ENCODE assay signal across 13 cellular contexts in genomic region chr19:11264452-11265176, GRCh38. TPM values are rescaled to one million over a fixed set of nuclear protein-coding genes. Genes with fewer than 3 reads are reported as not detected.
DNase-seq lines count a peak whose midpoint lies in the region; ATAC-seq, FAIRE-seq and TF ChIP-seq lines count a peak whose summit lies in the region.
"Had no signal": no experiment of that assay in that cellular context is flagged by ENCODE, and none has a peak within 500 bp of the region (broad histone marks: within the 10 kb centered on the region; RNA-seq: fewer than 3 reads in every experiment).

No MANE protein-coding gene starts in this region.

- H3K4me2 ChIP-seq in H1 (ENCODE audit: insufficient read depth in 1 of 2, low read depth in 2 of 2, low read length in 2 of 2): no peak overlapping the region

- intact Hi-C loops in lower lobe of right lung (cut with DNase I) (no loop called here), upper lobe of right lung (cut with DNase I) (no loop called here)

- H4K8ac ChIP-seq in H1 (ENCODE audit: extremely low read depth, insufficient read depth, low read length): 0 out of 2 replicates have a peak overlapping the region, but pooled peaks have one; percentile 74

- H3K9ac ChIP-seq in H1 (replicated peaks in 1 of 4; ENCODE audit: extremely low read depth in 1 of 4, low read depth in 3 of 4, low read length in 3 of 4): no peak overlapping the region; a peak in 1 of 7 replicates

- peak overlapping the region; percentile 11; the same call in 1 of the 2 replicates for H2BK12ac ChIP-seq in H1 (ENCODE audit: low read depth, low read length)

- POLR2A ChIA-PET in H1 (lab: Charles Lee; ENCODE audit: partially characterized antibody): no interaction called here

- no peak overlapping the region for H4K5ac ChIP-seq in H1 (ENCODE audit: insufficient read length, low read depth, low read length)

- no peak overlapping the region for H3K18ac ChIP-seq in H1 (ENCODE audit: extremely low read depth, low read length)

- no peaks in the 10 kb centered on the region for H3K79me1 ChIP-seq in H1 (ENCODE audit: low read depth, low read length)

- no peak overlapping the region for H4K91ac ChIP-seq in H1 (replicated peaks; ENCODE audit: insufficient read length, low read length)

- no peak for TF ChIP-seq RAD21 in H1 (IDR thresholded peaks at IDR 0.05 in 1 of 2, conservative IDR thresholded peaks at IDR 0.05 in 1 of 2; ENCODE audit: low read depth in 2 of 2, low read length in 2 of 2)

- H3K36me3 ChIP-seq in H1 (ENCODE audit: control insufficient read depth in 2 of 4, insufficient read depth in 4 of 4, low read length in 3 of 4) (no peaks in the 10 kb centered on the region), lower lobe of right lung (no peaks in the 10 kb centered on the region), upper lobe of right lung (no peaks in the 10 kb centered on the region)

- H3K4me3 ChIP-seq in H1 (ENCODE audit: extremely low read depth in 1 of 4, insufficient read depth in 2 of 4, low read depth in 3 of 4, low read length in 4 of 4) (no peak overlapping the region), lower lobe of right lung (no peak overlapping the region), upper lobe of right lung (no peak overlapping the region)

- no peak overlapping the region for H3K23ac ChIP-seq in H1 (ENCODE audit: insufficient read length)

- no peak for TF ChIP-seq POLR2A in H1 (IDR thresholded peaks at IDR 0.05; ENCODE audit: control extremely low read depth in 1 of 2, low read depth in 2 of 2, low read length in 2 of 2)

- H2BK120ac ChIP-seq in H1 (replicated peaks; ENCODE audit: low read depth, low read length): peak overlapping the region; percentile 21

- no peaks in the 10 kb centered on the region for H3K9me3 ChIP-seq in H1 (ENCODE audit: insufficient read depth in 2 of 2, low read depth in 1 of 2, low read length in 1 of 2)
- no peaks in the 10 kb centered on the region for H3K9me3 ChIP-seq in lower lobe of right lung
- H3K9me3 ChIP-seq in upper lobe of right lung: no peaks in the 10 kb centered on the region

- in situ Hi-C loops in GM13977 (cut with MboI; ENCODE audit: low pct_unique_long_range_greater_than_20kb, low sequenced_read_pairs, unreplicated experiment): no loop called here

- no peak overlapping the region for H3K56ac ChIP-seq in H1 (replicated peaks; ENCODE audit: insufficient read length, low read depth, low read length)

- no peak for TF ChIP-seq CTCF in H1 (IDR thresholded peaks at IDR 0.05; ENCODE audit: control extremely low read depth in 1 of 3, insufficient read depth in 1 of 3, low read depth in 1 of 3, low read length in 3 of 3)
- TF ChIP-seq CTCF in lower lobe of right lung (IDR thresholded peaks at IDR 0.05): no peak
- no peak for TF ChIP-seq CTCF in upper lobe of right lung (IDR thresholded peaks at IDR 0.05)
- TF ChIP-seq CTCF in GM13977 (IDR thresholded peaks at IDR 0.05; ENCODE audit: extremely low read depth, insufficient read depth, missing control alignments): no peak

- TF ChIP-seq EP300 in H1 (IDR thresholded peaks at IDR 0.05; ENCODE audit: borderline replicate concordance in 1 of 2, low read depth in 2 of 2, low read length in 2 of 2): no peak

- H2AFZ ChIP-seq in H1 (ENCODE audit: low read length): peak overlapping the region; percentile 9; the same call in 1 of the 2 replicates

- no peak overlapping the region for H3K14ac ChIP-seq in H1 (ENCODE audit: insufficient read length)

- FAIRE-seq in H1 (lab: Jason Lieb, UNC): no peak
- FAIRE-seq: islet of Langerhans had no signal

- H2BK5ac ChIP-seq in H1 (ENCODE audit: low read depth, low read length): no peak overlapping the region

- H2AK5ac ChIP-seq in H1 (ENCODE audit: low read depth, low read length): no peak overlapping the region

- no peaks in the 10 kb centered on the region for H4K20me1 ChIP-seq in H1 (replicated peaks in 1 of 2; ENCODE audit: control insufficient read depth in 1 of 2, insufficient read depth in 2 of 2, low read length in 2 of 2)

- H3K79me2 ChIP-seq in H1 (ENCODE audit: control insufficient read depth in 1 of 2, insufficient read depth in 2 of 2, low read length in 2 of 2): 0 out of 4 replicates have a peak, but pooled peaks cover 0 to 6% of the 10 kb centered on the region in 2 experiments

- peaks cover 0 to 9% (median 3%) of the 10 kb centered on the region in 4 experiments; a peak in 5 of 7 replicates for H3K4me1 ChIP-seq in H1 (replicated peaks in 1 of 4; ENCODE audit: control insufficient read depth in 3 of 4, insufficient read depth in 4 of 4, low read length in 3 of 4)
- peaks cover 58% of the 10 kb centered on the region for H3K4me1 ChIP-seq in lower lobe of right lung
- peaks cover 27% of the 10 kb centered on the region for H3K4me1 ChIP-seq in upper lobe of right lung

- 82% methylated on average over 17 of the region's 19 CpGs; no CpG with 5 or more reads in 1 of the 2 experiments for WGBS in H1 (ENCODE audit: extremely low coverage in 1 of 2, insufficient coverage in 1 of 2, insufficient read length in 1 of 2, insufficient replicate concordance in 2 of 2, low coverage in 1 of 2, low lambda C conversion rate in 2 of 2, missing lambda C conversion rate in 1 of 2), 2 experiments

- peak; percentile 2 to 53 for DNase-seq in NCI-H526 (lab: John Stamatoyannopoulos, UW)
- no peak for DNase-seq in NCI-H526 treated with DMSO at 0.1 percent for 48 hours (lab: John Stamatoyannopoulos, UW)
- DNase-seq in H1 (ENCODE audit: low read depth in 1 of 2, low spot score in 2 of 2): peak in 1 of 2 experiments; percentile 63
- DNase-seq in lower lobe of right lung: peak; percentile 89
- peak; percentile 93 for DNase-seq in upper lobe of right lung
- no peak for DNase-seq in globus pallidus (ENCODE audit: low spot score)
- DNase-seq in GM13977 (ENCODE audit: low spot score): no peak
- DNase-seq: activated T-cell treated with anti-CD3 and anti-CD28 coated beads, Interleukin-2, amount 50 U/mL, for 72 hours; NCI-H2029 treated with DMSO at 0.1 percent for 48 hours; stimulated activated CD4-positive, alpha-beta T cell treated with anti-CD3 and anti-CD28 coated beads, Interleukin-15, amount 100 ng/mL, for 24 hours; stimulated activated naive CD8-positive, alpha-beta T cell treated with anti-CD3 and anti-CD28 coated beads, Interleukin-15, amount 100 ng/mL, for 72 hours had no signal

- CTCF ChIA-PET in H1 (lab: Charles Lee; ENCODE audit: partially characterized antibody): interaction anchor here (0.5 to 2.3 kb wide), 7 partner anchors 9 to 122 kb away, joined by 3 to 16 read pairs (median 3); no protein-coding TSS in a partner anchor

- H3K27ac ChIP-seq in H1 (ENCODE audit: low read depth, low read length): no peak overlapping the region
- H3K27ac ChIP-seq in lower lobe of right lung: peak overlapping the region; percentile 63
- H3K27ac ChIP-seq in upper lobe of right lung: peak overlapping the region; percentile 30

- no peak overlapping the region for H2BK20ac ChIP-seq in H1 (ENCODE audit: low read length)

- H3K27me3 ChIP-seq in H1 (replicated peaks in 1 of 4; ENCODE audit: control insufficient read depth in 3 of 4, extremely low read depth in 1 of 4, insufficient read depth in 3 of 4, low read length in 3 of 4) (no peaks in the 10 kb centered on the region), lower lobe of right lung (ENCODE audit: low read depth) (no peaks in the 10 kb centered on the region), upper lobe of right lung (no peaks in the 10 kb centered on the region)

- H3K23me2 ChIP-seq in H1 (ENCODE audit: low read depth, low read length): no peaks in the 10 kb centered on the region; the same call in 1 of the 2 replicates

- peak overlapping the region; percentile 13 for H3K4ac ChIP-seq in H1 (replicated peaks; ENCODE audit: insufficient read length, low read depth, low read length)

- ATAC-seq in lower lobe of right lung (peak; percentile 90 to 92), upper lobe of right lung (peak; percentile 89), HG02610 (IDR thresholded peaks at IDR 0.05; ENCODE audit: unreplicated experiment) (no peak)
- ATAC-seq: activated T-cell treated with anti-CD3 and anti-CD28 coated beads, Interleukin-2, amount 50 U/mL, for 72 hours; stimulated activated naive CD8-positive, alpha-beta T cell treated with anti-CD3 and anti-CD28 coated beads, Interleukin-15, amount 100 ng/mL, for 72 hours had no signal

- peak overlapping the region; percentile 34; the same call in 1 of the 2 replicates for H2BK15ac ChIP-seq in H1 (ENCODE audit: low read length)

RNA-seq across cellular contexts. Expression of gene DOCK6, which starts 2.3 kb away (rescaled TPM):
- total RNA-seq in H1 (2021; fragmentation: NEBNext Ultra II Directional; extraction: Animal tissue kit (Norgen Biotek cat#: 25700)): 44.1 and 54.7 TPM in 2 replicates
- polyA plus RNA-seq in H1 (2011; rRNA removed): 25.5 and 48.4 TPM in 2 replicates
- 22.9 TPM for polyA plus RNA-seq in H1 (2011; cell fraction: cytosol; rRNA removed)
- 158 TPM for polyA plus RNA-seq in H1 (2011; cell fraction: nucleus; rRNA removed)
- polyA plus RNA-seq in H1 (2012, experiment 1 of 2): 35.9 to 53.2 TPM (median 46.3 TPM) in 4 replicates
- polyA plus RNA-seq in H1 (2012, experiment 2 of 2): 26.9 TPM
- polyA plus RNA-seq in H1 (2013, experiment 1 of 2): 23.1 TPM
- 22.6 TPM for polyA plus RNA-seq in H1 (2013, experiment 2 of 2)
- 18.2 and 21.0 TPM in 2 replicates for polyA minus RNA-seq in H1 (2011; rRNA and poly(A)+ RNA removed)
- polyA minus RNA-seq in H1 (2011; cell fraction: cytosol; rRNA and poly(A)+ RNA removed): 30.6 TPM
- polyA minus RNA-seq in H1 (2011; cell fraction: nucleus; rRNA and poly(A)+ RNA removed): 42.2 TPM
- total RNA-seq in lower lobe of right lung (106 TPM), upper lobe of right lung (138 TPM)

RNA-seq across cellular contexts. Expression of gene ANGPTL8, which starts 25.2 kb away (rescaled TPM):
- not detected in 2 replicates for total RNA-seq in H1 (2021; fragmentation: NEBNext Ultra II Directional; extraction: Animal tissue kit (Norgen Biotek cat#: 25700))
- not detected in 2 replicates for polyA plus RNA-seq in H1 (2011; rRNA removed)
- not detected for polyA plus RNA-seq in H1 (2011; cell fraction: cytosol; rRNA removed)
- not detected for polyA plus RNA-seq in H1 (2011; cell fraction: nucleus; rRNA removed)
- polyA plus RNA-seq in H1 (2012, experiment 1 of 2): not detected in 4 replicates
- polyA plus RNA-seq in H1 (2012, experiment 2 of 2): not detected
- polyA plus RNA-seq in H1 (2013, experiment 1 of 2): not detected
- polyA plus RNA-seq in H1 (2013, experiment 2 of 2): not detected
- polyA minus RNA-seq in H1 (2011; rRNA and poly(A)+ RNA removed): not detected in 2 replicates
- polyA minus RNA-seq in H1 (2011; cell fraction: cytosol; rRNA and poly(A)+ RNA removed): not detected
- not detected for polyA minus RNA-seq in H1 (2011; cell fraction: nucleus; rRNA and poly(A)+ RNA removed)
- total RNA-seq in lower lobe of right lung: not detected
- not detected for total RNA-seq in upper lobe of right lung
- total RNA-seq: activated T-cell treated with anti-CD3 and anti-CD28 coated beads, Interleukin-2, amount 50 U/mL, for 72 hours had no signal

RNA-seq across cellular contexts. Expression of gene TSPAN16, which starts 31.3 kb away (rescaled TPM):
- not detected in 2 replicates for total RNA-seq in H1 (2021; fragmentation: NEBNext Ultra II Directional; extraction: Animal tissue kit (Norgen Biotek cat#: 25700))
- polyA plus RNA-seq in H1 (2011; rRNA removed): not detected in 2 replicates
- polyA plus RNA-seq in H1 (2011; cell fraction: cytosol; rRNA removed): not detected
- polyA plus RNA-seq in H1 (2011; cell fraction: nucleus; rRNA removed): not detected
- polyA plus RNA-seq in H1 (2012, experiment 1 of 2): not detected in 4 replicates
- polyA plus RNA-seq in H1 (2012, experiment 2 of 2): not detected
- polyA plus RNA-seq in H1 (2013, experiment 1 of 2): not detected
- polyA plus RNA-seq in H1 (2013, experiment 2 of 2): not detected
- not detected in 2 replicates for polyA minus RNA-seq in H1 (2011; rRNA and poly(A)+ RNA removed)
- polyA minus RNA-seq in H1 (2011; cell fraction: cytosol; rRNA and poly(A)+ RNA removed): not detected
- polyA minus RNA-seq in H1 (2011; cell fraction: nucleus; rRNA and poly(A)+ RNA removed): not detected
- total RNA-seq in lower lobe of right lung (not detected), upper lobe of right lung (not detected)
- total RNA-seq: activated T-cell treated with anti-CD3 and anti-CD28 coated beads, Interleukin-2, amount 50 U/mL, for 72 hours had no signal

Comparison
In these comparisons a context has a peak if more than half of its experiments do, and no peak if none do; other contexts are left out.
1. DNase-seq: peak in NCI-H526 (2 of 2), lower lobe of right lung (single experiment) and upper lobe of right lung (single experiment); none in NCI-H526 treated with DMSO at 0.1 percent for 48 hours (single experiment), globus pallidus (single experiment) and GM13977 (single experiment).